Comparison of ENCODE assay signal across 18 cellular contexts in the genomic region with DNA sequence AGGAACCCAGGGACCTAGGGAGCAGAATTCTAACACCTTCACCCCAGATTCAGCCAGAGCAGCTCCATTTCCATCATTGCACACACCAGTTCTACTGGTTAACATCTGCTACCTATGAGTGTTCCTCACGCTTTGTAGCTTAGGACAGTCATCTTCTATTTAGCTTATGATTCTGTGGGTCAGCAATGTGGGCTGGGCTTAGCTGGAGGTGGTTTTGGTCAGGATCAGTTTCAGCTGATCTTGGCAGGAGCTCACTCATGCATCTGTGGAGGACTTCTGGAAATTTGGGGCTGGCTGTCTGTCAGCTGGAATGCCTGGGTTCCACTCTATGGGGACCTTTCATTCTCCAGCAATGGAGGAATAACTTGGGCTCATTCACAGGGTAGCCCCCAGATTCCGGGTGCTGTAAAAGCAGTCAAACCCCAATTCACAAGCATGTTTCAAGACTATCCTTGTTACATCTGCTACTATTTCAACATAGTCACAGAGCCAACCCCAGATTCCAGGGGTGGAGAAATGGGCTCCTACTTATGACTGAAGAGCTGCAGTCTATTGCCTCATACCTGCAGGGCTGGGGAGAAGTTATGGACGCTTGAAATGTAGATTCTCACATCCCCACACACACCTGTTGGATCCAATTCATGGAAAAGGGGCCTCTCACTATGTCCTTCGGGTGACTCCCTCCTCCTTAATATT. TPM values are rescaled to one million over a fixed set of nuclear protein-coding genes. Genes with fewer than 3 reads are reported as not detected.
DNase-seq lines count a peak whose midpoint lies in the region; ATAC-seq and TF ChIP-seq lines count a peak whose summit lies in the region.
"Had no signal": no experiment of that assay in that cellular context is flagged by ENCODE, and none has a peak within 500 bp of the region (broad histone marks: within the 10 kb centered on the region; RNA-seq: fewer than 3 reads in every experiment).

No MANE protein-coding gene starts in this region.

- H3K4me3 ChIP-seq in right cardiac atrium (ENCODE audit: low read length) (no peak overlapping the region), subcutaneous abdominal adipose tissue (ENCODE audit: low read depth in 1 of 5, low read length in 5 of 5) (peak overlapping the region in 1 of 5 donors; percentile 5), PC-3 (ENCODE audit: low read length) (no peak overlapping the region)
- H3K4me3 ChIP-seq: esophagus muscularis mucosa had no signal

- H2AFZ ChIP-seq in PC-3 (ENCODE audit: low read length): no peak overlapping the region

- WGBS in right cardiac atrium: 84% methylated on average over 4 of the region's 4 CpGs

- no peak overlapping the region for H3K27ac Mint-ChIP-seq in HFFc6
- no peak overlapping the region for H3K27ac Mint-ChIP-seq in stimulated activated naive B cell treated with anti-CD40 and anti-IgM and Interleukin-4, amounts not matched to agents 10 μg/mL and 1 μg/mL and 100 μg/mL, for 72 hours
- H3K27ac Mint-ChIP-seq: activated B cell treated with CpG ODN at 0.5 μM for 24 hours; CD4-positive, CD25-positive, alpha-beta regulatory T cell; dendritic cell treated with granulocyte-macrophage colony-stimulating factor and Interleukin-4, amounts not matched to agents 40 ng/mL and 50 ng/mL, for 4 days; progenitor cell of endocrine pancreas had no signal

- no peaks in the 10 kb centered on the region for H3K4me1 Mint-ChIP-seq in HFFc6 (ENCODE audit: low read depth)
- H3K4me1 Mint-ChIP-seq in stimulated activated naive B cell treated with anti-CD40 and anti-IgM and Interleukin-4, amounts not matched to agents 10 μg/mL and 1 μg/mL and 100 μg/mL, for 72 hours: no peaks in the 10 kb centered on the region
- H3K4me1 Mint-ChIP-seq: activated B cell treated with CpG ODN at 0.5 μM for 24 hours had no signal

- no peak overlapping the region for H3K9ac ChIP-seq in subcutaneous abdominal adipose tissue (ENCODE audit: low read length in 5 of 5)
- H3K9ac ChIP-seq in PC-3 (ENCODE audit: low read length): no peak overlapping the region

- H3K4me2 ChIP-seq in PC-3 (ENCODE audit: low read length): no peak overlapping the region

- TF ChIP-seq CTCF in HFFc6 (IDR thresholded peaks at IDR 0.05) (no peak), PC-3 (conservative IDR thresholded peaks at IDR 0.05; ENCODE audit: low read depth, low read length) (no peak)

- intact Hi-C loops in right cardiac atrium (cut with DNase I) (no loop called here), PC-3 (cut with micrococcal nuclease) (no loop called here)

- H3K9me3 ChIP-seq in right cardiac atrium (ENCODE audit: control insufficient read depth, low read length) (no peaks in the 10 kb centered on the region), subcutaneous abdominal adipose tissue (ENCODE audit: control insufficient read depth in 5 of 5, low read length in 5 of 5) (peaks cover 0 to 7% (median 0%) of the 10 kb centered on the region in 5 donors), PC-3 (ENCODE audit: low read length) (no peaks in the 10 kb centered on the region)
- H3K9me3 ChIP-seq: esophagus muscularis mucosa had no signal

- H3K27me3 Mint-ChIP-seq in HFFc6 (ENCODE audit: insufficient read depth): peaks cover 11% of the 10 kb centered on the region
- no peaks in the 10 kb centered on the region for H3K27me3 Mint-ChIP-seq in stimulated activated naive B cell treated with anti-CD40 and anti-IgM and Interleukin-4, amounts not matched to agents 10 μg/mL and 1 μg/mL and 100 μg/mL, for 72 hours
- H3K27me3 Mint-ChIP-seq: activated B cell treated with CpG ODN at 0.5 μM for 24 hours; CD4-positive, CD25-positive, alpha-beta regulatory T cell; dendritic cell treated with granulocyte-macrophage colony-stimulating factor and Interleukin-4, amounts not matched to agents 40 ng/mL and 50 ng/mL, for 4 days; progenitor cell of endocrine pancreas had no signal

- no peaks in the 10 kb centered on the region for H3F3A ChIP-seq in PC-3 (ENCODE audit: low read length, unreplicated experiment)

- H3K36me3 Mint-ChIP-seq in HFFc6 (ENCODE audit: low read depth): peaks cover 5% of the 10 kb centered on the region
- H3K36me3 Mint-ChIP-seq in stimulated activated naive B cell treated with anti-CD40 and anti-IgM and Interleukin-4, amounts not matched to agents 10 μg/mL and 1 μg/mL and 100 μg/mL, for 72 hours: peaks cover 4 to 10% of the 10 kb centered on the region in 2 donors

- no peaks in the 10 kb centered on the region for H4K20me1 ChIP-seq in PC-3 (ENCODE audit: low read length)

- no peaks in the 10 kb centered on the region for H3K9me2 ChIP-seq in PC-3 (replicated peaks; ENCODE audit: low read length)

- no peak overlapping the region for H3K27ac ChIP-seq in right cardiac atrium (ENCODE audit: low read length)
- peak overlapping the region; percentile 58 for H3K27ac ChIP-seq in subcutaneous abdominal adipose tissue (ENCODE audit: low read depth, low read length)
- no peak overlapping the region for H3K27ac ChIP-seq in PC-3 (ENCODE audit: low read length)
- H3K27ac ChIP-seq: esophagus muscularis mucosa had no signal

- DNase-seq in HFFc6 (peak; percentile 11), SKM-1 treated with dmso at 0.1 percent for 144 hours (lab: John Stamatoyannopoulos, UW; ENCODE audit: unreplicated experiment) (peak; percentile 32), right cardiac atrium (peak in 2 of 3 donors; percentile 43 to 65), PC-3 (no peak)
- no peak for DNase-seq in stimulated activated naive B cell treated with anti-CD40 and anti-IgM and Interleukin-4, amounts not matched to agents 10 μg/mL and 1 μg/mL and 100 μg/mL, for 72 hours
- DNase-seq: activated B cell treated with CpG ODN at 0.5 μM for 24 hours; CD4-positive, CD25-positive, alpha-beta regulatory T cell; DND-41; hypothalamus; NCI-H2029 treated with DMSO at 0.1 percent for 48 hours; NCI-H748 treated with DMSO at 0.1 percent for 48 hours; stimulated activated CD4-positive, alpha-beta T cell treated with anti-CD3 and anti-CD28 coated beads, Interleukin-1b, Interleukin-23, amount 100 ng/mL, for 48 hours had no signal

- ATAC-seq in right cardiac atrium (peak; percentile 50 to 59), PC-3 (no peak), GM18873 (IDR thresholded peaks at IDR 0.05; ENCODE audit: low FRiP score, unreplicated experiment) (no peak)
- ATAC-seq in stimulated activated naive B cell treated with anti-CD40 and anti-IgM and Interleukin-4, amounts not matched to agents 10 μg/mL and 1 μg/mL and 100 μg/mL, for 72 hours (replicated peaks): no peak

- POLR2A ChIA-PET in PC-3 (lab: Charles Lee; ENCODE audit: unreplicated experiment): no interaction called here

- H3K79me2 ChIP-seq in PC-3 (ENCODE audit: low read length): no peaks in the 10 kb centered on the region

- H3K27me3 ChIP-seq in right cardiac atrium (ENCODE audit: control insufficient read depth, insufficient read depth): no peaks in the 10 kb centered on the region
- no peaks in the 10 kb centered on the region for H3K27me3 ChIP-seq in subcutaneous abdominal adipose tissue (ENCODE audit: control insufficient read depth in 5 of 5, insufficient read depth in 4 of 5, low read length in 5 of 5)
- H3K27me3 ChIP-seq in PC-3 (ENCODE audit: low read length): peaks cover 10% of the 10 kb centered on the region; the same call in 1 of the 2 replicates
- H3K27me3 ChIP-seq: esophagus muscularis mucosa had no signal

- H3K4me1 ChIP-seq in right cardiac atrium (ENCODE audit: control insufficient read depth, insufficient read depth, low read length): peaks cover 5% of the 10 kb centered on the region
- H3K4me1 ChIP-seq in subcutaneous abdominal adipose tissue (ENCODE audit: control insufficient read depth in 5 of 5, insufficient read depth in 5 of 5, low read length in 5 of 5): peaks cover 0 to 26% (median 18%) of the 10 kb centered on the region in 5 donors
- no peaks in the 10 kb centered on the region for H3K4me1 ChIP-seq in PC-3 (ENCODE audit: insufficient read depth, low read length)
- H3K4me1 ChIP-seq: esophagus muscularis mucosa had no signal

- CTCF ChIA-PET in PC-3 (lab: Charles Lee): no interaction called here

- BruUV-seq in PC-3 (replicated peaks; lab: Mats Ljungman, UMichigan): no TSS peak

- peaks cover 0 to 2% (median 0%) of the 10 kb centered on the region in 5 donors for H3K36me3 ChIP-seq in subcutaneous abdominal adipose tissue (ENCODE audit: control insufficient read depth in 5 of 5, insufficient read depth in 5 of 5, low read length in 5 of 5)
- no peaks in the 10 kb centered on the region for H3K36me3 ChIP-seq in PC-3 (ENCODE audit: low read depth, low read length)
- H3K36me3 ChIP-seq: esophagus muscularis mucosa had no signal

- H3K9me3 Mint-ChIP-seq in HFFc6: peaks cover 14% of the 10 kb centered on the region
- peaks cover 9 to 16% of the 10 kb centered on the region in 2 donors for H3K9me3 Mint-ChIP-seq in stimulated activated naive B cell treated with anti-CD40 and anti-IgM and Interleukin-4, amounts not matched to agents 10 μg/mL and 1 μg/mL and 100 μg/mL, for 72 hours

- no peak overlapping the region for H3K4me3 Mint-ChIP-seq in HFFc6
- no peak overlapping the region for H3K4me3 Mint-ChIP-seq in stimulated activated naive B cell treated with anti-CD40 and anti-IgM and Interleukin-4, amounts not matched to agents 10 μg/mL and 1 μg/mL and 100 μg/mL, for 72 hours
- H3K4me3 Mint-ChIP-seq: activated B cell treated with CpG ODN at 0.5 μM for 24 hours; CD4-positive, CD25-positive, alpha-beta regulatory T cell had no signal

RNA-seq across cellular contexts. Expression of gene HP, which starts 3.4 kb away (rescaled TPM):
- total RNA-seq in HFFc6 (2021; fragmentation: NEBNext Ultra II Directional; extraction: Animal tissue kit (Norgen Biotek cat#: 25700)): not detected
- total RNA-seq in right cardiac atrium: 100 to 1,000 TPM in 1 of 4 donors, 10 to 100 TPM in 2, 1 to 10 TPM in 1; 3.1 to 103 (median 36.3) TPM
- 13.2 TPM for polyA plus RNA-seq in right cardiac atrium
- total RNA-seq in PC-3 (2014; rRNA removed): not detected in 2 replicates
- total RNA-seq: activated B cell treated with CpG ODN at 0.5 μM for 24 hours; CD4-positive, CD25-positive, alpha-beta regulatory T cell; progenitor cell of endocrine pancreas; T-helper 1 cell treated with Interleukin-12 subunit alpha and Interleukin-12 subunit beta and Interleukin-4 antibody, amounts not matched to agents 30 ng/mL and 1 ng/mL, for 36 hours had no signal
- polyA plus RNA-seq: CD4-positive, CD25-positive, alpha-beta regulatory T cell had no signal

RNA-seq across cellular contexts. Expression of gene HPR, which starts 12.1 kb away (rescaled TPM):
- total RNA-seq in HFFc6 (2021; fragmentation: NEBNext Ultra II Directional; extraction: Animal tissue kit (Norgen Biotek cat#: 25700)): not detected
- total RNA-seq in right cardiac atrium: 10 to 100 TPM; 13.2 to 25.3 (median 15.8) TPM
- 38.7 TPM for polyA plus RNA-seq in right cardiac atrium
- not detected in 2 replicates for total RNA-seq in PC-3 (2014; rRNA removed)
- total RNA-seq: activated B cell treated with CpG ODN at 0.5 μM for 24 hours; CD4-positive, CD25-positive, alpha-beta regulatory T cell; T-helper 1 cell treated with Interleukin-12 subunit alpha and Interleukin-12 subunit beta and Interleukin-4 antibody, amounts not matched to agents 30 ng/mL and 1 ng/mL, for 36 hours had no signal

RNA-seq across cellular contexts. Expression of gene DHODH, which starts 42.4 kb away (rescaled TPM):
- total RNA-seq in HFFc6 (2021; fragmentation: NEBNext Ultra II Directional; extraction: Animal tissue kit (Norgen Biotek cat#: 25700)): 10 to 100 TPM in 1 of 6 experiments, 1 to 10 TPM in 5; 6.8 to 10.0 (median 8.8) TPM
- total RNA-seq in right cardiac atrium: 10 to 100 TPM; 44.1 to 55.7 (median 47.4) TPM
- polyA plus RNA-seq in right cardiac atrium: 38.9 TPM
- total RNA-seq in PC-3 (2014; rRNA removed): 10.6 and 11.1 TPM in 2 replicates

RNA-seq across cellular contexts. Expression of gene TXNL4B, which starts 42.5 kb away (rescaled TPM):
- 10 to 100 TPM in 3 of 6 experiments, 1 to 10 TPM in 3; 5.9 to 10.4 (median 9.9) TPM for total RNA-seq in HFFc6 (2021; fragmentation: NEBNext Ultra II Directional; extraction: Animal tissue kit (Norgen Biotek cat#: 25700))
- 1 to 10 TPM; 4.5 to 7.9 (median 5.4) TPM for total RNA-seq in right cardiac atrium
- 5.0 TPM for polyA plus RNA-seq in right cardiac atrium
- 7.9 and 9.6 TPM in 2 replicates for total RNA-seq in PC-3 (2014; rRNA removed)

RNA-seq across cellular contexts. Expression of gene DHX38, which starts 42.7 kb away (rescaled TPM):
- total RNA-seq in HFFc6 (2021; fragmentation: NEBNext Ultra II Directional; extraction: Animal tissue kit (Norgen Biotek cat#: 25700)): 10 to 100 TPM; 51.1 to 58.2 (median 55.6) TPM
- total RNA-seq in right cardiac atrium (10 to 100 TPM; 37.2 to 45.9 (median 43.1) TPM), PC-3 (2014; rRNA removed) (61.2 and 78.6 TPM in 2 replicates)
- 27.7 TPM for polyA plus RNA-seq in right cardiac atrium

Comparison
In these comparisons a context has a peak if more than half of its experiments do, and no peak if none do; other contexts are left out.
1. DNase-seq: peak in HFFc6 (single experiment), SKM-1 treated with dmso at 0.1 percent for 144 hours (single experiment) and right cardiac atrium (2 of 3); none in PC-3 (single experiment) and stimulated activated naive B cell treated with anti-CD40 and anti-IgM and Interleukin-4, amounts not matched to agents 10 μg/mL and 1 μg/mL and 100 μg/mL, for 72 hours (single experiment).
2. ATAC-seq: peak in right cardiac atrium (2 of 2); none in PC-3 (single experiment), GM18873 (single experiment) and stimulated activated naive B cell treated with anti-CD40 and anti-IgM and Interleukin-4, amounts not matched to agents 10 μg/mL and 1 μg/mL and 100 μg/mL, for 72 hours (0 of 2).
3. RNA of gene HPR, which starts 12.1 kb away (total RNA-seq): 13.2 to 25.3 TPM in right cardiac atrium; not detected in HFFc6 and not detected in PC-3; every median in the first group is over 10 times any median in the second.